17 cellular contexts compared by ENCODE assay signal in the genomic region with DNA sequence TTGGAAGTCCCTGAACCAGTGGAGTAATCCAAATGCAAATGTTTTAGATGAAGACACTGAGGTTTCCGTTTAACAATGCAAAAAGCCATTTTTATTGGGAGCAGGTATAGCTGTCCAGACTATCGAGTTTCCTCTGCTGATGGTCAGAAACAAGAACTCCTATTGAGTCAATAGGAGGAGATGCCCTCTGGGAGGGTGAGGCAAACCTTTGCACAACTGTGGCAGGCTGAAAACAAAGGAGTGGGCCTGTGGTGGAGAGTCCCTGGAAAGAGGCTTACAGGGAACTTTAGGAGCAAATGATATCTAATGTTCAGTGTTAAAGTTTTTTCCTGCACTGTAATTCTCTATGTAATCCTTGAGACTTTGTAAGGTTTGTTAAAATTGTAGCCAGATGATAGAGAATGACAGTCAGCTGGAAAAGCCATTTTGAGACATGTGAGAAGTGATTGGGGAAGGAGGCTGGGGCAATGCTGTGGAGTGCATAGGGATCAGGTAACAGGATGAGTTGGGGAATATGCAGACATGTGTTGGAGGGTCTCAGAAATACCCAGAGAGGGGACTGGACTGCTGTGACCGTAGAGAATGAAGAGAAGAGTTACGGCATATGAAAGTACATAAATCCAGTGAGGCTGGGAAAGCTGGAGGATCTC.
"Had no signal": no experiment of that assay in that cellular context is flagged by ENCODE, and none has a peak within 500 bp of the region (broad histone marks: within the 10 kb centered on the region; RNA-seq: fewer than 3 reads in every experiment).

No MANE protein-coding gene starts in this region.

- H3K79me2 ChIP-seq: hepatocyte had no signal

- H3K36me3 ChIP-seq: lower lobe of right lung, prostate gland, right atrium auricular region, tibial nerve, uterus had no signal

- H3K4me2 ChIP-seq: hepatocyte had no signal

- H3K4me3 ChIP-seq: hepatocyte, lower lobe of right lung, prostate gland, right atrium auricular region, tibial nerve, uterus had no signal

- H3K4me3 Mint-ChIP-seq: activated CD4-positive, alpha-beta T cell treated with anti-CD3 and anti-CD28 coated beads, Interleukin-2, amount 10 ng/mL, durations not matched to agents 24 days and 14 days; activated naive CD8-positive, alpha-beta T cell; activated T-cell treated with anti-CD3 and anti-CD28 coated beads, Interleukin-2, amount 50 U/mL, for 72 hours; effector memory CD8-positive, alpha-beta T cell; natural killer cell; stimulated activated naive CD8-positive, alpha-beta T cell treated with anti-CD3 and anti-CD28 coated beads, Interleukin-15, Interleukin-2, amounts not matched to agents 100 ng/mL and 50 ng/mL, for 24 hours had no signal

- H3K27me3 Mint-ChIP-seq: activated naive CD8-positive, alpha-beta T cell; effector memory CD8-positive, alpha-beta T cell; stimulated activated naive CD8-positive, alpha-beta T cell treated with anti-CD3 and anti-CD28 coated beads, Interleukin-15, Interleukin-2, amounts not matched to agents 100 ng/mL and 50 ng/mL, for 24 hours had no signal

- H3K36me3 Mint-ChIP-seq: activated naive CD8-positive, alpha-beta T cell; natural killer cell had no signal

- H2AFZ ChIP-seq: hepatocyte had no signal

- H3K9me3 Mint-ChIP-seq: effector memory CD8-positive, alpha-beta T cell; natural killer cell; stimulated activated naive CD8-positive, alpha-beta T cell treated with anti-CD3 and anti-CD28 coated beads, Interleukin-15, Interleukin-2, amounts not matched to agents 100 ng/mL and 50 ng/mL, for 24 hours had no signal

- ATAC-seq: activated T-cell treated with anti-CD3 and anti-CD28 coated beads, Interleukin-2, amount 50 U/mL, for 72 hours; effector memory CD8-positive, alpha-beta T cell; left colon; lower lobe of right lung; natural killer cell had no signal

- H3K9me3 ChIP-seq: lower lobe of right lung, prostate gland, right atrium auricular region, tibial nerve, uterus had no signal

- H3K27ac Mint-ChIP-seq: activated CD4-positive, alpha-beta T cell treated with anti-CD3 and anti-CD28 coated beads, Interleukin-2, amount 10 ng/mL, durations not matched to agents 24 days and 14 days; activated naive CD8-positive, alpha-beta T cell; activated T-cell treated with anti-CD3 and anti-CD28 coated beads, Interleukin-2, amount 50 U/mL, for 72 hours; effector memory CD8-positive, alpha-beta T cell; natural killer cell; stimulated activated naive CD8-positive, alpha-beta T cell treated with anti-CD3 and anti-CD28 coated beads, Interleukin-15, Interleukin-2, amounts not matched to agents 100 ng/mL and 50 ng/mL, for 24 hours had no signal

- H3K4me1 Mint-ChIP-seq: activated CD4-positive, alpha-beta T cell treated with anti-CD3 and anti-CD28 coated beads, Interleukin-2, amount 10 ng/mL, durations not matched to agents 24 days and 14 days; natural killer cell had no signal

- H3K27ac ChIP-seq: hepatocyte, lower lobe of right lung, prostate gland, right atrium auricular region, tibial nerve, uterus had no signal

- H3K27me3 ChIP-seq: hepatocyte, right atrium auricular region, tibial nerve, uterus had no signal

- DNase-seq: activated CD4-positive, alpha-beta T cell treated with anti-CD3 and anti-CD28 coated beads, Interleukin-2, amount 10 ng/mL, durations not matched to agents 24 days and 14 days; activated effector memory CD4-positive, alpha-beta T cell treated with anti-CD3 and anti-CD28 coated beads, Interleukin-2, amount 50 U/mL, for 16 hours; activated T-cell treated with anti-CD3 and anti-CD28 coated beads, Interleukin-2, amount 50 U/mL, for 72 hours; dermis blood vessel endothelial cell; effector memory CD8-positive, alpha-beta T cell; islet precursor cell; left colon; lower lobe of right lung; natural killer cell; occipital lobe; uterus had no signal

- H3K4me1 ChIP-seq: lower lobe of right lung, prostate gland, right atrium auricular region, tibial nerve, uterus had no signal
